15 cellular contexts compared by ENCODE assay signal in the genomic region with DNA sequence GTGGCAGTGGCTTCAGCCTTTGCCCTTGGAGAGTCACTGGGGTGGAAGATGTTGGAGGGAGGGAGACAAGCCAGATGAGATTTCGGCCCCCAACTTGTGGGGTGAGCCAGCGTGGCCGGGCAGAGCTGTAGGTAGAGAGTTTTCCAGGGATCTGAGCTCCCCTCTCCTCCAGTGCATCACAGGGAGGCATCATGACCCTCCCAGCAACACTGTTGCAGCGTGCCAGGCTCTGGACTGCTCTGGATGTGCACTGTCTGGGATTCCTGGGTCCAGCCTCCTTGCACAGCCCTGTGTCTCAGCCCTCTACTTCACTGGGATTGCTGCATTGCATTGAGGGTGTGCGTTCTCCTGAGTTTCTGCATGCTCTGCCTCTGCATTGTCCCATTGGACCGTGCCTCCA. TPM values are rescaled to one million over a fixed set of nuclear protein-coding genes. Genes with fewer than 3 reads are reported as not detected.
DNase-seq lines count a peak whose midpoint lies in the region; ATAC-seq, FAIRE-seq and TF ChIP-seq lines count a peak whose summit lies in the region.
"Had no signal": no experiment of that assay in that cellular context is flagged by ENCODE, and none has a peak within 500 bp of the region (broad histone marks: within the 10 kb centered on the region; RNA-seq: fewer than 3 reads in every experiment).

No MANE protein-coding gene starts in this region.

- H3K4me1 Mint-ChIP-seq in activated naive CD4-positive, alpha-beta T cell treated with anti-CD3 and anti-CD28 coated beads for 36 hours (ENCODE audit: low read depth): no peaks in the 10 kb centered on the region

- H3K4me3 ChIP-seq in A549 (no peak overlapping the region), IMR-90 (ENCODE audit: insufficient read depth, low read depth, low read length) (no peak overlapping the region), RWPE2 (ENCODE audit: severe bottlenecking) (no peak overlapping the region)
- H3K4me3 ChIP-seq: HAP-1 had no signal

- TF ChIP-seq CTCF in A549 (IDR thresholded peaks at IDR 0.05): no peak
- no peak for TF ChIP-seq CTCF in IMR-90 (conservative IDR thresholded peaks at IDR 0.05; ENCODE audit: low read depth, low read length)
- no peak for TF ChIP-seq CTCF in RWPE2 (IDR thresholded peaks at IDR 0.05; ENCODE audit: poor library complexity, severe bottlenecking)

- H4K8ac ChIP-seq in IMR-90 (ENCODE audit: low read depth in 2 of 2, low read length in 2 of 2): no peak overlapping the region

- no peak overlapping the region for H4K5ac ChIP-seq in IMR-90 (ENCODE audit: low read depth, low read length)

- no peaks in the 10 kb centered on the region for H3K9me3 ChIP-seq in A549
- no peaks in the 10 kb centered on the region for H3K9me3 ChIP-seq in IMR-90 (ENCODE audit: control insufficient read depth, insufficient read depth, low read length)
- no peaks in the 10 kb centered on the region for H3K9me3 ChIP-seq in RWPE2 (ENCODE audit: severe bottlenecking)
- H3K9me3 ChIP-seq: BE2C, HAP-1 had no signal

- intact Hi-C loops in IMR-90 (cut with micrococcal nuclease): loop anchor here (5.0 kb wide), 2 partner anchors 97 to 152 kb away; no protein-coding TSS in a partner anchor
- intact Hi-C loops in activated naive CD4-positive, alpha-beta T cell treated with anti-CD3 and anti-CD28 coated beads for 36 hours (cut with micrococcal nuclease): no loop called here

- dilution Hi-C loops in IMR-90 (cut with HindIII; ENCODE audit: low sequenced_read_pairs, unreplicated experiment): no loop called here

- H3K18ac ChIP-seq in IMR-90 (ENCODE audit: low read depth, low read length): no peak overlapping the region

- peak overlapping the region; percentile 44; the same call in 1 of the 2 replicates for H2AK5ac ChIP-seq in IMR-90 (ENCODE audit: low read depth, low read length)

- no peak overlapping the region for H3K9ac ChIP-seq in IMR-90 (ENCODE audit: low read depth, low read length)

- POLR2A ChIA-PET in A549 (lab: Yijun Ruan, JAX) (no interaction called here), IMR-90 (lab: Charles Lee; ENCODE audit: unreplicated experiment) (no interaction called here)

- no peaks in the 10 kb centered on the region for H4K20me1 ChIP-seq in IMR-90 (ENCODE audit: insufficient read depth, low read length)

- peak overlapping the region; percentile 11 for H2AK9ac ChIP-seq in IMR-90 (replicated peaks; ENCODE audit: low read depth, low read length, poor library complexity)

- CTCF ChIA-PET in A549 (lab: Yijun Ruan, JAX): interaction anchor here (0.5 to 3.7 kb wide), 17 partner anchors 11 to 1463 kb away, joined by 3 to 15 read pairs (median 4); no protein-coding TSS in a partner anchor
- CTCF ChIA-PET in IMR-90 (lab: Yijun Ruan, JAX): interaction anchor here (0.6 to 1.2 kb wide), 7 partner anchors 12 to 195 kb away, joined by 3 to 6 read pairs (median 3); no protein-coding TSS in a partner anchor
- CTCF ChIA-PET in activated naive CD4-positive, alpha-beta T cell treated with anti-CD3 and anti-CD28 coated beads for 36 hours (lab: Charles Lee): no interaction called here

- ATAC-seq in A549 (peak; percentile 26 to 46; a peak in 4 of 6 replicates), IMR-90 (ENCODE audit: low read depth) (no peak), RWPE2 (ENCODE audit: low read depth) (peak; percentile 8; the same call in 1 of the 3 replicates), HG03039 (IDR thresholded peaks at IDR 0.05; ENCODE audit: unreplicated experiment) (no peak)
- ATAC-seq: CD8-positive, alpha-beta T cell had no signal

- no peaks in the 10 kb centered on the region for H3K36me3 Mint-ChIP-seq in activated naive CD4-positive, alpha-beta T cell treated with anti-CD3 and anti-CD28 coated beads for 36 hours (ENCODE audit: low read depth)
- H3K36me3 Mint-ChIP-seq: CD8-positive, alpha-beta T cell had no signal

- H3K4me1 ChIP-seq in A549 (0 out of 3 replicates have a peak, but pooled peaks cover 4% of the 10 kb centered on the region), IMR-90 (ENCODE audit: control insufficient read depth, insufficient read depth, low read length) (peaks cover 15% of the 10 kb centered on the region), RWPE2 (ENCODE audit: insufficient read depth, poor library complexity, severe bottlenecking) (peaks cover 32% of the 10 kb centered on the region)
- H3K4me1 ChIP-seq: BE2C had no signal

- H3K36me3 ChIP-seq in IMR-90 (ENCODE audit: control insufficient read depth, insufficient read depth, low read length): no peaks in the 10 kb centered on the region
- no peaks in the 10 kb centered on the region for H3K36me3 ChIP-seq in RWPE2 (ENCODE audit: low read depth)
- H3K36me3 ChIP-seq: BE2C, HAP-1 had no signal

- FAIRE-seq in A549 (lab: Jason Lieb, UNC): no peak
- FAIRE-seq: GM12892 had no signal

- no peak overlapping the region for H3K4ac ChIP-seq in IMR-90 (ENCODE audit: low read depth, low read length)

- TF ChIP-seq POLR2A in A549 (IDR thresholded peaks at IDR 0.05; ENCODE audit: low read length) (no peak), IMR-90 (IDR thresholded peaks at IDR 0.05; ENCODE audit: low read depth, low read length) (no peak)

- H2BK5ac ChIP-seq in IMR-90 (ENCODE audit: low read depth, low read length, poor library complexity, severe bottlenecking): no peak overlapping the region

- peaks cover 0 to 15% of the 10 kb centered on the region in 2 experiments; a peak in 1 of 4 replicates for H3K79me1 ChIP-seq in IMR-90 (ENCODE audit: low read depth in 1 of 2, low read length in 2 of 2)

- no peak overlapping the region for H3K23ac ChIP-seq in IMR-90 (ENCODE audit: low read depth, low read length)

- no peaks in the 10 kb centered on the region for H3K9me3 Mint-ChIP-seq in activated naive CD4-positive, alpha-beta T cell treated with anti-CD3 and anti-CD28 coated beads for 36 hours
- H3K9me3 Mint-ChIP-seq: CD8-positive, alpha-beta T cell had no signal

- no peak overlapping the region for H2BK20ac ChIP-seq in IMR-90 (ENCODE audit: low read depth, low read length)

- no peak overlapping the region for H2BK15ac ChIP-seq in IMR-90 (ENCODE audit: low read depth, low read length)

- no peak overlapping the region for H3K56ac ChIP-seq in IMR-90 (ENCODE audit: extremely low read depth, insufficient read depth, low read length)

- no peak for DNase-seq in A549 (ENCODE audit: low read depth in 1 of 2, low spot score in 1 of 2)
- DNase-seq in IMR-90: no peak
- no peak for DNase-seq in RWPE2 (ENCODE audit: low spot score)
- peak; percentile 60 for DNase-seq in mesenteric fat pad (ENCODE audit: low spot score)
- no peak for DNase-seq in effector CD8-positive, alpha-beta T cell (lab: John Stamatoyannopoulos, UW)
- DNase-seq in activated naive CD4-positive, alpha-beta T cell treated with anti-CD3 and anti-CD28 coated beads for 36 hours: no peak
- no peak for DNase-seq in RPMI8226
- DNase-seq: BE2C; CD8-positive, alpha-beta T cell; GDM1; GOT3 had no signal

- no peak overlapping the region for H2BK120ac ChIP-seq in IMR-90 (ENCODE audit: low read depth, low read length)

- 61% methylated on average over 4 of the region's 6 CpGs for WGBS in A549 (ENCODE audit: missing lambda C conversion rate)
- no CpG with 5 or more reads among the region's 6 CpGs for WGBS in IMR-90 (ENCODE audit: extremely low coverage in 2 of 2, insufficient read length in 1 of 2), 2 experiments

- H2AFZ ChIP-seq in IMR-90 (replicated peaks; ENCODE audit: low read length, poor library complexity): peak overlapping the region; percentile 22

- no TSS peak for BruUV-seq in IMR-90 (replicated peaks; lab: Mats Ljungman, UMichigan)

- TF ChIP-seq EP300 in A549 (IDR thresholded peaks at IDR 0.05): no peak

- H3K9me1 ChIP-seq in IMR-90 (ENCODE audit: insufficient read depth, low read length): peaks cover 17% of the 10 kb centered on the region

- H3K4me2 ChIP-seq in A549: no peak overlapping the region
- no peak overlapping the region for H3K4me2 ChIP-seq in IMR-90 (ENCODE audit: low read depth, low read length)

- in situ Hi-C loops in IMR-90 (cut with MboI; ENCODE audit: low sequenced_read_pairs): loop anchor here (10.0 kb wide), 5 partner anchors 140 to 1140 kb away; no protein-coding TSS in a partner anchor

- H3K27ac ChIP-seq in A549: no peak overlapping the region
- no peak overlapping the region for H3K27ac ChIP-seq in IMR-90 (ENCODE audit: insufficient read depth, low read length)
- peak overlapping the region; percentile 3 for H3K27ac ChIP-seq in RWPE2 (ENCODE audit: poor library complexity, severe bottlenecking)
- H3K27ac ChIP-seq: C4-2B had no signal

- H3K14ac ChIP-seq in IMR-90 (replicated peaks; ENCODE audit: low read depth, low read length): no peak overlapping the region

- TF ChIP-seq RAD21 in A549 (conservative IDR thresholded peaks at IDR 0.05 in 1 of 2, IDR thresholded peaks at IDR 0.05 in 1 of 2) (no peak), IMR-90 (IDR thresholded peaks at IDR 0.05; ENCODE audit: low read length) (no peak)

- no peak overlapping the region for H4K91ac ChIP-seq in IMR-90 (ENCODE audit: insufficient read depth, low read depth, low read length)

- no peak overlapping the region for H3K27ac Mint-ChIP-seq in activated naive CD4-positive, alpha-beta T cell treated with anti-CD3 and anti-CD28 coated beads for 36 hours
- H3K27ac Mint-ChIP-seq: CD8-positive, alpha-beta T cell had no signal

- no peak overlapping the region for H3K4me3 Mint-ChIP-seq in activated naive CD4-positive, alpha-beta T cell treated with anti-CD3 and anti-CD28 coated beads for 36 hours
- H3K4me3 Mint-ChIP-seq: CD8-positive, alpha-beta T cell had no signal

- no peaks in the 10 kb centered on the region for H3K27me3 ChIP-seq in IMR-90 (ENCODE audit: control insufficient read depth, insufficient read depth, low read length)
- H3K27me3 ChIP-seq in RWPE2 (ENCODE audit: insufficient read depth, poor library complexity, severe bottlenecking): no peaks in the 10 kb centered on the region
- H3K27me3 ChIP-seq: BE2C had no signal

- H3K27me3 Mint-ChIP-seq in activated naive CD4-positive, alpha-beta T cell treated with anti-CD3 and anti-CD28 coated beads for 36 hours (ENCODE audit: low read depth): peaks cover 10% of the 10 kb centered on the region

RNA-seq across cellular contexts. Expression of a gene that starts 8.9 kb away (rescaled TPM):
- polyA plus RNA-seq in A549 (2011; rRNA removed) (5.7 and 6.1 TPM in 2 replicates), A549 (2017; fragmentation: RNase III; extraction: RNeasy Plus Mini Kit Qiagen cat#74134 plus additional on column Dnase treatment) (5.6 to 6.1 TPM (median 5.9 TPM) in 3 replicates), IMR-90 (2012; rRNA removed) (10.7 and 10.8 TPM in 2 replicates)
- polyA plus RNA-seq in A549 (2012; cell fraction: cytosol; rRNA removed): 8.4 and 9.9 TPM in 2 replicates
- 23.1 and 27.8 TPM in 2 replicates for polyA plus RNA-seq in A549 (2012; cell fraction: nucleus; rRNA removed)
- 10.8 and 13.6 TPM in 2 replicates for polyA minus RNA-seq in A549 (2011; rRNA and poly(A)+ RNA removed)
- total RNA-seq in IMR-90 (2012; rRNA removed) (5.0 and 7.0 TPM in 2 replicates), mesenteric fat pad (17.2 TPM)
- polyA plus RNA-seq in IMR-90 (2012; cell fraction: cytosol; rRNA removed): 12.3 and 16.6 TPM in 2 replicates
- 18.5 and 56.4 TPM in 2 replicates for polyA plus RNA-seq in IMR-90 (2012; cell fraction: nucleus; rRNA removed; ENCODE audit: low replicate concordance)
- under 1 TPM; 0.15 to 0.38 TPM for total RNA-seq in activated naive CD4-positive, alpha-beta T cell treated with anti-CD3 and anti-CD28 coated beads for 36 hours

RNA-seq across cellular contexts. Expression of a gene that starts 14.5 kb away (rescaled TPM):
- polyA plus RNA-seq in A549 (2011; rRNA removed) (18.0 and 21.4 TPM in 2 replicates), A549 (2017; fragmentation: RNase III; extraction: RNeasy Plus Mini Kit Qiagen cat#74134 plus additional on column Dnase treatment) (13.0 to 14.2 TPM (median 13.2 TPM) in 3 replicates), IMR-90 (2012; rRNA removed) (24.8 and 38.1 TPM in 2 replicates)
- polyA plus RNA-seq in A549 (2012; cell fraction: cytosol; rRNA removed): 27.8 and 31.4 TPM in 2 replicates
- polyA plus RNA-seq in A549 (2012; cell fraction: nucleus; rRNA removed): 20.9 and 22.6 TPM in 2 replicates
- 28.2 and 29.4 TPM in 2 replicates for polyA minus RNA-seq in A549 (2011; rRNA and poly(A)+ RNA removed)
- total RNA-seq in IMR-90 (2012; rRNA removed) (19.2 and 20.3 TPM in 2 replicates), mesenteric fat pad (57.4 TPM)
- polyA plus RNA-seq in IMR-90 (2012; cell fraction: cytosol; rRNA removed): 15.9 and 19.6 TPM in 2 replicates
- 25.0 and 29.9 TPM in 2 replicates for polyA plus RNA-seq in IMR-90 (2012; cell fraction: nucleus; rRNA removed; ENCODE audit: low replicate concordance)
- total RNA-seq in activated naive CD4-positive, alpha-beta T cell treated with anti-CD3 and anti-CD28 coated beads for 36 hours: 10 to 100 TPM; 35.7 to 36.3 TPM

Comparison
In these comparisons a context has a peak if more than half of its experiments do, and no peak if none do; other contexts are left out.
1. ATAC-seq: peak in A549 (2 of 2) and RWPE2 (single experiment); none in IMR-90 (single experiment) and HG03039 (single experiment).